7 cellular contexts compared by ENCODE assay signal in the genomic region with DNA sequence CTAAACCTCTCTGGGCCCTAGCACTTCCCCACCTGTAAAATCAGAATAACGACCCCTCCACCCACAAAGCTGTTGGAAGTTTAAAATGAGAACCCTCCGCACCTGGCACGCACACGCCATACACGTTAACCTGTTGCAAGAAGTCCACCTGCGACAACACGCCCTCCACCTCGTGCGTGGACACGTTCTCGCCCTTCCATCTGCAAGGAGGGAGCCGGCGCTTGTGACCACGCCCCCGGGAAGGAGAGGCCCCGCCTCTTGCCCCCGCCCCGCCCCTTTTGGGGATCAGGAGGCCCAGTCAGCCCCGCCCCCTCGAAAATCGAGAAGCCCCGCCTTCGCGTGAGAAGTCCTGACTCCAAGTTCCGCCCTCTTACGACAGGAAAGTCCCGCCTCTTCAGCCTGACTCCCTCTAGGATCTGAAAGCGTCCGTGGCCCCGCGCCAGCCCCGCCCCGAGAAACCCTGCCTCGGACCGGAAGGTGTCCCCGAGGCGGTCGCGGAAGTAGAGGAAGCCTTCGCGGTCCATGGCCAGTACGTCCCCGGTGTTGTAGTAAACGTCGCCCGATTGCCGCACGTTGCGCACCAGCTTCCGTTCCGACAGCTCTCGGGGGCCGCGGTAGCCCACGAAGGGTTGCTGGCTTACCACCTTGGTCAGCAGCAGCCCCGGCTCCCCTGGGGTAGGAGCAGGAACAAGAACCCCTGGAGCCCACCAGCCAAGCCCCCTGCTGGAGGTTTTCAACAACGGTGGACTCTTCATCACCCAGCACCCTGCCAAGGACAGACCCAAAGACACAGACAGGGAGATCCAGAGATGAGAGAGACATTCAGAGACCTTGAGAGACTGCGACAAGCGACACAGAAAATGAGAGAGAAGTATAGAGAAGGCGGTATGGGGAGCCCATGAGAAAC.
DNase-seq lines count a peak whose midpoint lies in the region; ATAC-seq, FAIRE-seq and TF ChIP-seq lines count a peak whose summit lies in the region.

No MANE protein-coding gene starts in this region.

- in situ Hi-C loops in astrocyte of the spinal cord (cut with HindIII; ENCODE audit: low sequenced_read_pairs): no loop called here

- TF ChIP-seq CTCF in astrocyte of the spinal cord (IDR thresholded peaks at IDR 0.05; ENCODE audit: low read depth, low read length) (peak; percentile 41), retinal pigment epithelial cell (conservative IDR thresholded peaks at IDR 0.05; ENCODE audit: low read depth, low read length) (peak; percentile 56)

- H3K4me3 ChIP-seq in astrocyte of the spinal cord (ENCODE audit: low read depth, low read length): peak overlapping the region; percentile 54
- peak overlapping the region; percentile 63 for H3K4me3 ChIP-seq in retinal pigment epithelial cell (ENCODE audit: low read length)

- peak; percentile 85 for ATAC-seq in HG02973 (IDR thresholded peaks at IDR 0.05; ENCODE audit: unreplicated experiment)

- peak; percentile 98 for FAIRE-seq in GM18507 (lab: Jason Lieb, UNC)

- DNase-seq in GM18507 (ENCODE audit: extremely low spot score, insufficient read length, low read depth): peak; percentile 97
- peak; percentile 99 for DNase-seq in NCI-H2029 (lab: John Stamatoyannopoulos, UW)
- peak; percentile 90 for DNase-seq in T-helper 9 cell
- DNase-seq in astrocyte of the spinal cord (ENCODE audit: low read depth, low spot score): peak; percentile 99
- DNase-seq in hypothalamus (lab: John Stamatoyannopoulos, UW): peak; percentile 65 to 100 (median 98)
- DNase-seq in retinal pigment epithelial cell (ENCODE audit: low read depth): peak; percentile 91

Comparison
In these comparisons a context has a peak if more than half of its experiments do, and no peak if none do; other contexts are left out.
1. Peak in every context shown above with its lines: DNase-seq, ATAC-seq and H3K4me3 ChIP-seq.